In genomic region chr17:41324180-41325075, GRCh38 we compare ENCODE assay signal across 1 cellular context.
A peak's percentile ranks its signal among the peaks of the same experiment; 100 is the strongest.
TF ChIP-seq lines count a peak whose summit lies in the region.

No MANE protein-coding gene starts in this region.

TF ChIP-seq in GM23338, 12 proteins besides CTCF, POLR2A, EP300 and RAD21:
- TF ChIP-seq, protein P1, sequence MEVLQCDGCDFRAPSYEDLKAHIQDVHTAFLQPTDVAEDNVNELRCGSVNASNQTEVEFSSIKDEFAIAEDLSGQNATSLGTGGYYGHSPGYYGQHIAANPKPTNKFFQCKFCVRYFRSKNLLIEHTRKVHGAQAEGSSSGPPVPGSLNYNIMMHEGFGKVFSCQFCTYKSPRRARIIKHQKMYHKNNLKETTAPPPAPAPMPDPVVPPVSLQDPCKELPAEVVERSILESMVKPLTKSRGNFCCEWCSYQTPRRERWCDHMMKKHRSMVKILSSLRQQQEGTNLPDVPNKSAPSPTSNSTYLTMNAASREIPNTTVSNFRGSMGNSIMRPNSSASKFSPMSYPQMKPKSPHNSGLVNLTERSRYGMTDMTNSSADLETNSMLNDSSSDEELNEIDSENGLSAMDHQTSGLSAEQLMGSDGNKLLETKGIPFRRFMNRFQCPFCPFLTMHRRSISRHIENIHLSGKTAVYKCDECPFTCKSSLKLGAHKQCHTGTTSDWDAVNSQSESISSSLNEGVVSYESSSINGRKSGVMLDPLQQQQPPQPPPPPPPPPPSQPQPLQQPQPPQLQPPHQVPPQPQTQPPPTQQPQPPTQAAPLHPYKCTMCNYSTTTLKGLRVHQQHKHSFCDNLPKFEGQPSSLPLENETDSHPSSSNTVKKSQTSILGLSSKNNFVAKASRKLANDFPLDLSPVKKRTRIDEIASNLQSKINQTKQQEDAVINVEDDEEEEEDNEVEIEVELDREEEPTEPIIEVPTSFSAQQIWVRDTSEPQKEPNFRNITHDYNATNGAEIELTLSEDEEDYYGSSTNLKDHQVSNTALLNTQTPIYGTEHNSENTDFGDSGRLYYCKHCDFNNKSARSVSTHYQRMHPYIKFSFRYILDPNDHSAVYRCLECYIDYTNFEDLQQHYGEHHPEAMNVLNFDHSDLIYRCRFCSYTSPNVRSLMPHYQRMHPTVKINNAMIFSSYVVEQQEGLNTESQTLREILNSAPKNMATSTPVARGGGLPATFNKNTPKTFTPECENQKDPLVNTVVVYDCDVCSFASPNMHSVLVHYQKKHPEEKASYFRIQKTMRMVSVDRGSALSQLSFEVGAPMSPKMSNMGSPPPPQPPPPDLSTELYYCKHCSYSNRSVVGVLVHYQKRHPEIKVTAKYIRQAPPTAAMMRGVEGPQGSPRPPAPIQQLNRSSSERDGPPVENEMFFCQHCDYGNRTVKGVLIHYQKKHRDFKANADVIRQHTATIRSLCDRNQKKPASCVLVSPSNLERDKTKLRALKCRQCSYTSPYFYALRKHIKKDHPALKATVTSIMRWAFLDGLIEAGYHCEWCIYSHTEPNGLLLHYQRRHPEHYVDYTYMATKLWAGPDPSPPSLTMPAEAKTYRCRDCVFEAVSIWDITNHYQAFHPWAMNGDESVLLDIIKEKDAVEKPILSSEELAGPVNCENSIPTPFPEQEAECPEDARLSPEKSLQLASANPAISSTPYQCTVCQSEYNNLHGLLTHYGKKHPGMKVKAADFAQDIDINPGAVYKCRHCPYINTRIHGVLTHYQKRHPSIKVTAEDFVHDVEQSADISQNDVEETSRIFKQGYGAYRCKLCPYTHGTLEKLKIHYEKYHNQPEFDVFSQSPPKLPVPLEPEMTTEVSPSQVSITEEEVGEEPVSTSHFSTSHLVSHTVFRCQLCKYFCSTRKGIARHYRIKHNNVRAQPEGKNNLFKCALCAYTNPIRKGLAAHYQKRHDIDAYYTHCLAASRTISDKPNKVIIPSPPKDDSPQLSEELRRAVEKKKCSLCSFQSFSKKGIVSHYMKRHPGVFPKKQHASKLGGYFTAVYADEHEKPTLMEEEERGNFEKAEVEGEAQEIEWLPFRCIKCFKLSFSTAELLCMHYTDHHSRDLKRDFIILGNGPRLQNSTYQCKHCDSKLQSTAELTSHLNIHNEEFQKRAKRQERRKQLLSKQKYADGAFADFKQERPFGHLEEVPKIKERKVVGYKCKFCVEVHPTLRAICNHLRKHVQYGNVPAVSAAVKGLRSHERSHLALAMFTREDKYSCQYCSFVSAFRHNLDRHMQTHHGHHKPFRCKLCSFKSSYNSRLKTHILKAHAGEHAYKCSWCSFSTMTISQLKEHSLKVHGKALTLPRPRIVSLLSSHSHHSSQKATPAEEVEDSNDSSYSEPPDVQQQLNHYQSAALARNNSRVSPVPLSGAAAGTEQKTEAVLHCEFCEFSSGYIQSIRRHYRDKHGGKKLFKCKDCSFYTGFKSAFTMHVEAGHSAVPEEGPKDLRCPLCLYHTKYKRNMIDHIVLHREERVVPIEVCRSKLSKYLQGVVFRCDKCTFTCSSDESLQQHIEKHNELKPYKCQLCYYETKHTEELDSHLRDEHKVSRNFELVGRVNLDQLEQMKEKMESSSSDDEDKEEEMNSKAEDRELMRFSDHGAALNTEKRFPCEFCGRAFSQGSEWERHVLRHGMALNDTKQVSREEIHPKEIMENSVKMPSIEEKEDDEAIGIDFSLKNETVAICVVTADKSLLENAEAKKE (CRISPR knock-in tag; IDR thresholded peaks at IDR 0.05): no peak
- TF ChIP-seq CREB1 (CRISPR knock-in tag; IDR thresholded peaks at IDR 0.05; ENCODE audit: low read depth) (0 out of 2 replicates have a peak, but pooled peaks have one; percentile 20), NANOG (IDR thresholded peaks at IDR 0.05; ENCODE audit: borderline replicate concordance) (no peak), EZH2 (IDR thresholded peaks at IDR 0.05; ENCODE audit: low read depth, unreplicated experiment) (no peak)
